1 cellular context compared by ENCODE assay signal in genomic region chr7:101814081-101814995, GRCh38.
TF ChIP-seq lines count a peak whose summit lies in the region.

No MANE protein-coding gene starts in this region.

TF ChIP-seq in K562, 482 proteins besides CTCF, POLR2A, EP300 and RAD21 (continued from another document and continues in another):
- TF ChIP-seq CHAMP1 (IDR thresholded peaks at IDR 0.05) (no peak), SREBF1 (IDR thresholded peaks at IDR 0.05; ENCODE audit: borderline replicate concordance, low read depth, low read length) (no peak), SMAD3 (CRISPR knock-in tag; conservative IDR thresholded peaks at IDR 0.05) (no peak), SP2 (IDR thresholded peaks at IDR 0.05; ENCODE audit: extremely low read depth, low read depth, low read length, poor library complexity, severe bottlenecking) (no peak), E2F1 (CRISPR knock-in tag; IDR thresholded peaks at IDR 0.05) (peak; percentile 82), NEUROD1 (IDR thresholded peaks at IDR 0.05; ENCODE audit: borderline replicate concordance, low read depth, low read length, partially characterized antibody) (peak; percentile 25), RCOR1 (IDR thresholded peaks at IDR 0.05; ENCODE audit: borderline replicate concordance in 1 of 2, low read depth in 2 of 2, low read length in 2 of 2) (peak in 1 of 2 experiments; percentile 42; a peak in 1 of 4 replicates), EP400 (IDR thresholded peaks at IDR 0.05) (no peak), FOS (IDR thresholded peaks at IDR 0.05; ENCODE audit: extremely low read depth, insufficient read length) (no peak), ZBTB34 (CRISPR knock-in tag; IDR thresholded peaks at IDR 0.05) (no peak), FOXO4 (CRISPR knock-in tag; IDR thresholded peaks at IDR 0.05) (no peak), XRCC5 (IDR thresholded peaks at IDR 0.05; ENCODE audit: low read depth, low read length) (peak; percentile 65; the same call in 1 of the 2 replicates), ZNF263 (CRISPR knock-in tag; IDR thresholded peaks at IDR 0.05; ENCODE audit: borderline replicate concordance) (no peak), YY1 (IDR thresholded peaks at IDR 0.05; ENCODE audit: borderline replicate concordance in 1 of 3, control insufficient read depth in 1 of 3, extremely low read depth in 1 of 3, insufficient read depth in 3 of 3, insufficient read length in 1 of 3, insufficient replicate concordance in 2 of 3, low read depth in 1 of 3, low read length in 2 of 3) (peak in 2 of 3 experiments; percentile 75 to 76), ZBTB1 (CRISPR knock-in tag; IDR thresholded peaks at IDR 0.05; ENCODE audit: borderline replicate concordance, low read depth) (0 out of 2 replicates have a peak, but pooled peaks have one; percentile 35), ZNF589 (CRISPR knock-in tag; IDR thresholded peaks at IDR 0.05; ENCODE audit: low read depth) (no peak), SIRT6 (IDR thresholded peaks at IDR 0.05; ENCODE audit: low read depth, low read length) (no peak), AFF1 (IDR thresholded peaks at IDR 0.05; ENCODE audit: low read depth in 1 of 2, partially characterized antibody in 2 of 2) (no peak), CC2D1A (IDR thresholded peaks at IDR 0.05) (no peak), TARDBP (IDR thresholded peaks at IDR 0.05) (peak; percentile 85), ZBTB40 (IDR thresholded peaks at IDR 0.05) (peak; percentile 62; the same call in 1 of the 2 replicates), ZBTB40 (CRISPR knock-in tag; IDR thresholded peaks at IDR 0.05) (no peak), POLR2G (IDR thresholded peaks at IDR 0.05; ENCODE audit: low read depth, low read length) (peak; percentile 88), BRD9 (IDR thresholded peaks at IDR 0.05; ENCODE audit: low read depth, partially characterized antibody) (no peak), REST (CRISPR knock-in tag; IDR thresholded peaks at IDR 0.05; ENCODE audit: low read depth) (0 out of 2 replicates have a peak, but pooled peaks have one; percentile 46), FIP1L1 (IDR thresholded peaks at IDR 0.05; ENCODE audit: low read depth, low read length, poor library complexity, severe bottlenecking) (no peak), GTF2E2 (tag; IDR thresholded peaks at IDR 0.05) (0 out of 2 replicates have a peak, but pooled peaks have one; percentile 29), PREB (CRISPR knock-in tag; IDR thresholded peaks at IDR 0.05) (0 out of 2 replicates have a peak, but pooled peaks have one; percentile 87)
